In the genomic region with DNA sequence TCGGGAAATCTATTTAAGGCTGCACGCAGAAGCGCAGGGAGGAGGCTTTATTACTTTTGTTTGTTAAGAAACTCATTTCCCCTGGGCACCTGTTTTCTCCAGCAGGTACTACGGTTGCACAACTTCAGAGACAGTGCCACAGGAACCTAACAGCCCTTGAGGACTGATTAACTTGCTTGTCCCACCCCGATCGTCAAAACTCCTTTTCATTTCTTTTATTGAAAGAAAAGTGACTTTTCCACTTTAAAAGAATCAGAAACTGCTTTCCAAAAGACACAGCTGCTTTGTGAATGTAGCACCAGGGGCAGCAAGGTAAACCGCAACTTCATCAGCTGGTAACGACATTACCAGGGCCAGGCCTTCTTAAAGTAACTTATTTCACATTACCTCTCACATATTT, we compare ENCODE assay signal across 8 cellular contexts. TPM values are rescaled to one million over a fixed set of nuclear protein-coding genes. Genes with fewer than 3 reads are reported as not detected.
DNase-seq lines count a peak whose midpoint lies in the region; ATAC-seq and TF ChIP-seq lines count a peak whose summit lies in the region.

No MANE protein-coding gene starts in this region.

- TF ChIP-seq RAD21 in liver (IDR thresholded peaks at IDR 0.05): no peak

- peaks cover 54% of the 10 kb centered on the region for H3K4me1 ChIP-seq in BLaER1
- peaks cover 38% of the 10 kb centered on the region for H3K4me1 ChIP-seq in HUES64 (ENCODE audit: insufficient read depth, low read length)
- H3K4me1 ChIP-seq in ascending aorta: peaks cover 12 to 33% of the 10 kb centered on the region in 2 donors
- H3K4me1 ChIP-seq in liver (ENCODE audit: control insufficient read depth in 4 of 4, insufficient read depth in 4 of 4, low read length in 3 of 4): peaks cover 10 to 52% (median 32%) of the 10 kb centered on the region in 4 donors
- H3K4me1 ChIP-seq in urinary bladder (ENCODE audit: insufficient read depth): peaks cover 3% of the 10 kb centered on the region

- H3K4me2 ChIP-seq in BLaER1: peak overlapping the region; percentile 96

- H3K27ac ChIP-seq in BLaER1: peak overlapping the region; percentile 99
- H3K27ac ChIP-seq in HUES64 (ENCODE audit: low read depth, low read length): peak overlapping the region; percentile 29; the same call in 1 of the 2 replicates
- peak overlapping the region; percentile 99 to 100 for H3K27ac ChIP-seq in ascending aorta
- peak overlapping the region; percentile 99 to 100 for H3K27ac ChIP-seq in liver (ENCODE audit: low read depth in 1 of 2, low read length in 2 of 2)
- no peak overlapping the region for H3K27ac ChIP-seq in urinary bladder (ENCODE audit: low read depth)

- H4K20me1 ChIP-seq in BLaER1: peaks cover 61% of the 10 kb centered on the region

- H3K9me3 ChIP-seq in BLaER1: no peaks in the 10 kb centered on the region
- H3K9me3 ChIP-seq in HUES64 (ENCODE audit: insufficient read depth, low read depth, low read length): no peaks in the 10 kb centered on the region
- no peaks in the 10 kb centered on the region for H3K9me3 ChIP-seq in ascending aorta
- H3K9me3 ChIP-seq in liver (ENCODE audit: control insufficient read depth in 4 of 4, low read length in 3 of 4): no peaks in the 10 kb centered on the region

- TF ChIP-seq CTCF in ascending aorta (IDR thresholded peaks at IDR 0.05) (no peak), liver (IDR thresholded peaks at IDR 0.05; ENCODE audit: low read depth, low read length, missing input control) (no peak)

- H3K4me3 ChIP-seq in BLaER1: peak overlapping the region; percentile 89
- peak overlapping the region; percentile 99 for H3K4me3 ChIP-seq in HUES64 (ENCODE audit: low read length)
- peak overlapping the region; percentile 90 to 92 for H3K4me3 ChIP-seq in ascending aorta
- H3K4me3 ChIP-seq in liver (ENCODE audit: low read depth in 1 of 3, low read length in 3 of 3): peak overlapping the region; percentile 69 to 87 (median 78)
- peak overlapping the region; percentile 76 for H3K4me3 ChIP-seq in urinary bladder (ENCODE audit: low read depth, low read length)

- H3K9ac ChIP-seq in BLaER1 (peak overlapping the region; percentile 98), HUES64 (ENCODE audit: low read depth, low read length) (peak overlapping the region; percentile 100), liver (ENCODE audit: low read depth in 1 of 2, low read length in 2 of 2) (peak overlapping the region; percentile 96 to 98)

- peaks cover 34% of the 10 kb centered on the region for H3K36me3 ChIP-seq in BLaER1
- H3K36me3 ChIP-seq in HUES64 (ENCODE audit: insufficient read depth, low read length): peaks cover 21% of the 10 kb centered on the region
- peaks cover 0 to 14% of the 10 kb centered on the region in 2 donors for H3K36me3 ChIP-seq in ascending aorta
- H3K36me3 ChIP-seq in liver (ENCODE audit: control insufficient read depth in 4 of 4, insufficient read depth in 3 of 4, low read depth in 1 of 4, low read length in 3 of 4): peaks cover 0 to 12% (median 2%) of the 10 kb centered on the region in 4 donors
- no peaks in the 10 kb centered on the region for H3K36me3 ChIP-seq in urinary bladder (ENCODE audit: insufficient read depth)

- intact Hi-C loops in ascending aorta (cut with DNase I): loop anchor here (10.0 kb wide), 1 partner anchor 371 kb away; no protein-coding TSS in a partner anchor

- H3K27me3 ChIP-seq in BLaER1 (no peaks in the 10 kb centered on the region), HUES64 (ENCODE audit: insufficient read depth, low read length) (no peaks in the 10 kb centered on the region), ascending aorta (no peaks in the 10 kb centered on the region), liver (ENCODE audit: control insufficient read depth in 4 of 4, insufficient read depth in 4 of 4, low read length in 3 of 4) (no peaks in the 10 kb centered on the region)

- no peak for DNase-seq in ascending aorta (ENCODE audit: low spot score in 2 of 2)
- no peak for DNase-seq in RKO (ENCODE audit: low spot score)

- WGBS in HUES64: 2% methylated on average over 8 of the region's 8 CpGs
- under 1% methylated on average over 8 of the region's 8 CpGs for WGBS in liver
- WGBS in urinary bladder: 3% methylated on average over 8 of the region's 8 CpGs

- ATAC-seq in HG02973 (IDR thresholded peaks at IDR 0.05; ENCODE audit: unreplicated experiment) (no peak), HG02970 (IDR thresholded peaks at IDR 0.05; ENCODE audit: low FRiP score, unreplicated experiment) (no peak)

TF ChIP-seq in liver, 16 proteins besides CTCF, POLR2A, EP300 and RAD21:
- TF ChIP-seq YY1 (IDR thresholded peaks at IDR 0.05) (peak; percentile 25), GABPA (IDR thresholded peaks at IDR 0.05 in 1 of 2, conservative IDR thresholded peaks at IDR 0.05 in 1 of 2) (no peak), ZBTB33 (IDR thresholded peaks at IDR 0.05) (peak; percentile 1)

RNA-seq across cellular contexts. Expression of gene ANKRD10, which starts 1.5 kb away (rescaled TPM):
- polyA plus RNA-seq in HUES64 (2013, experiment 1 of 2): 74.1 TPM
- 95.0 TPM for polyA plus RNA-seq in HUES64 (2013, experiment 2 of 2)
- total RNA-seq in ascending aorta (100 TPM), liver (10 to 100 TPM; 44.1 to 74.1 TPM), urinary bladder (324 TPM)
- polyA plus RNA-seq in liver (10 to 100 TPM; 18.8 to 61.7 TPM), urinary bladder (73.7 TPM)
